1 cellular context compared by ENCODE assay signal in the genomic region with DNA sequence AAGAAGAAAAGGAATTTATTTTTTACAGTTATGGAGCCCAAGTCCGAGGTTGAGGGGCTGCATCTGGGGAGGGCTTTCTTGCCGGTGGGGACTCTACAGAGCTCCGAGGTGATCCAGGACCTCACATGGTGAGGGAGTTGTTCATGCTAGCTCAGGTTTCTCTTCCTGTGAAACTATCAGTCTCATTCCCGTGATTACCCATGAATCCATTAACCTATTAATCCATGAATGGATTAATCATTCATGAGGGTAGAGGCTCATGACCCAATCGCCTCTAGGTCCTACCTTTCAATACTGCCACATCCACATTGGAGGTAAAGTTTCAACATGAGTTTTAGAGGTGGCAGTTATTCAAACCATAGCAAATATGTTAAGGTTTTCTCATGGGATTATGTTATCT.
TF ChIP-seq lines count a peak whose summit lies in the region.

No MANE protein-coding gene starts in this region.

TF ChIP-seq in GM12878, 131 proteins besides CTCF, POLR2A, EP300 and RAD21 (continued from another document):
- TF ChIP-seq ZBTB11 (CRISPR knock-in tag; IDR thresholded peaks at IDR 0.05): no peak
- TF ChIP-seq JUND (IDR thresholded peaks at IDR 0.05; ENCODE audit: low read depth, low read length): no peak
- TF ChIP-seq YY1 (IDR thresholded peaks at IDR 0.05; ENCODE audit: low read depth, low read length): no peak
- no peak for TF ChIP-seq TCF12 (IDR thresholded peaks at IDR 0.05; ENCODE audit: low read depth, low read length)
- TF ChIP-seq, protein P1, sequence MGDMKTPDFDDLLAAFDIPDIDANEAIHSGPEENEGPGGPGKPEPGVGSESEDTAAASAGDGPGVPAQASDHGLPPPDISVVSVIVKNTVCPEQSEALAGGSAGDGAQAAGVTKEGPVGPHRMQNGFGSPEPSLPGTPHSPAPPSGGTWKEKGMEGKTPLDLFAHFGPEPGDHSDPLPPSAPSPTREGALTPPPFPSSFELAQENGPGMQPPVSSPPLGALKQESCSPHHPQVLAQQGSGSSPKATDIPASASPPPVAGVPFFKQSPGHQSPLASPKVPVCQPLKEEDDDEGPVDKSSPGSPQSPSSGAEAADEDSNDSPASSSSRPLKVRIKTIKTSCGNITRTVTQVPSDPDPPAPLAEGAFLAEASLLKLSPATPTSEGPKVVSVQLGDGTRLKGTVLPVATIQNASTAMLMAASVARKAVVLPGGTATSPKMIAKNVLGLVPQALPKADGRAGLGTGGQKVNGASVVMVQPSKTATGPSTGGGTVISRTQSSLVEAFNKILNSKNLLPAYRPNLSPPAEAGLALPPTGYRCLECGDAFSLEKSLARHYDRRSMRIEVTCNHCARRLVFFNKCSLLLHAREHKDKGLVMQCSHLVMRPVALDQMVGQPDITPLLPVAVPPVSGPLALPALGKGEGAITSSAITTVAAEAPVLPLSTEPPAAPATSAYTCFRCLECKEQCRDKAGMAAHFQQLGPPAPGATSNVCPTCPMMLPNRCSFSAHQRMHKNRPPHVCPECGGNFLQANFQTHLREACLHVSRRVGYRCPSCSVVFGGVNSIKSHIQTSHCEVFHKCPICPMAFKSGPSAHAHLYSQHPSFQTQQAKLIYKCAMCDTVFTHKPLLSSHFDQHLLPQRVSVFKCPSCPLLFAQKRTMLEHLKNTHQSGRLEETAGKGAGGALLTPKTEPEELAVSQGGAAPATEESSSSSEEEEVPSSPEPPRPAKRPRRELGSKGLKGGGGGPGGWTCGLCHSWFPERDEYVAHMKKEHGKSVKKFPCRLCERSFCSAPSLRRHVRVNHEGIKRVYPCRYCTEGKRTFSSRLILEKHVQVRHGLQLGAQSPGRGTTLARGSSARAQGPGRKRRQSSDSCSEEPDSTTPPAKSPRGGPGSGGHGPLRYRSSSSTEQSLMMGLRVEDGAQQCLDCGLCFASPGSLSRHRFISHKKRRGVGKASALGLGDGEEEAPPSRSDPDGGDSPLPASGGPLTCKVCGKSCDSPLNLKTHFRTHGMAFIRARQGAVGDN (IDR thresholded peaks at IDR 0.05): no peak
- TF ChIP-seq SP1 (IDR thresholded peaks at IDR 0.05; ENCODE audit: low read depth, low read length): no peak
- no peak for TF ChIP-seq MYB (IDR thresholded peaks at IDR 0.05; ENCODE audit: borderline replicate concordance, low read depth, low read length)
- TF ChIP-seq FOXM1 (IDR thresholded peaks at IDR 0.05; ENCODE audit: low read depth, low read length): no peak
- no peak for TF ChIP-seq RCOR1 (conservative IDR thresholded peaks at IDR 0.05; ENCODE audit: low read depth, low read length)
- no peak for TF ChIP-seq CHD2 (IDR thresholded peaks at IDR 0.05; ENCODE audit: borderline replicate concordance, low read depth, low read length)
- TF ChIP-seq HCFC1 (IDR thresholded peaks at IDR 0.05; ENCODE audit: low read length): no peak
- TF ChIP-seq, protein P2, sequence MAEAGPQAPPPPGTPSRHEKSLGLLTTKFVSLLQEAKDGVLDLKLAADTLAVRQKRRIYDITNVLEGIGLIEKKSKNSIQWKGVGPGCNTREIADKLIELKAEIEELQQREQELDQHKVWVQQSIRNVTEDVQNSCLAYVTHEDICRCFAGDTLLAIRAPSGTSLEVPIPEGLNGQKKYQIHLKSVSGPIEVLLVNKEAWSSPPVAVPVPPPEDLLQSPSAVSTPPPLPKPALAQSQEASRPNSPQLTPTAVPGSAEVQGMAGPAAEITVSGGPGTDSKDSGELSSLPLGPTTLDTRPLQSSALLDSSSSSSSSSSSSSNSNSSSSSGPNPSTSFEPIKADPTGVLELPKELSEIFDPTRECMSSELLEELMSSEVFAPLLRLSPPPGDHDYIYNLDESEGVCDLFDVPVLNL (IDR thresholded peaks at IDR 0.05; ENCODE audit: low read depth, low read length): no peak
